Comparison of ENCODE assay signal across 23 cellular contexts in genomic region chr4:159021597-159022385, GRCh38.
DNase-seq lines count a peak whose midpoint lies in the region; ATAC-seq and TF ChIP-seq lines count a peak whose summit lies in the region.
"Had no signal": no experiment of that assay in that cellular context is flagged by ENCODE, and none has a peak within 500 bp of the region (broad histone marks: within the 10 kb centered on the region; RNA-seq: fewer than 3 reads in every experiment).

No MANE protein-coding gene starts in this region.

- H3K27ac ChIP-seq in SK-N-MC (peak overlapping the region; percentile 39), iPS DF 6.9 (ENCODE audit: low read length) (no peak overlapping the region), neural cell (ENCODE audit: low read length) (peak overlapping the region; percentile 50), gastrocnemius medialis (no peak overlapping the region), upper lobe of left lung (no peak overlapping the region)

- ATAC-seq in gastrocnemius medialis (no peak), upper lobe of left lung (ENCODE audit: low FRiP score in 2 of 2) (no peak)

- H3K9me3 Mint-ChIP-seq in activated CD4-positive, alpha-beta T cell treated with anti-CD3 and anti-CD28 coated beads, Interleukin-2, amount 10 ng/mL, durations not matched to agents 24 days and 14 days: no peaks in the 10 kb centered on the region
- H3K9me3 Mint-ChIP-seq: CD4-positive, alpha-beta T cell; IgD-negative memory B cell had no signal

- peaks cover 14% of the 10 kb centered on the region for H3K79me2 ChIP-seq in neural cell (replicated peaks; ENCODE audit: insufficient read depth, low read length)

- in situ Hi-C loops in gastrocnemius medialis (cut with MboI; ENCODE audit: low sequenced_read_pairs in 4 of 4): no loop called here

- no peak for TF ChIP-seq RAD21 in neural cell (conservative IDR thresholded peaks at IDR 0.05)

- H3K4me1 Mint-ChIP-seq in activated CD4-positive, alpha-beta T cell treated with anti-CD3 and anti-CD28 coated beads, Interleukin-2, amount 10 ng/mL, durations not matched to agents 24 days and 14 days: no peaks in the 10 kb centered on the region

- H2AFZ ChIP-seq in neural cell (ENCODE audit: low read depth, low read length): no peak overlapping the region

- H3K4me3 ChIP-seq in H7 (ENCODE audit: insufficient read depth, low read depth, low read length): no peak overlapping the region
- peak overlapping the region; percentile 70 for H3K4me3 ChIP-seq in SK-N-MC
- no peak overlapping the region for H3K4me3 ChIP-seq in iPS DF 6.9 (ENCODE audit: low read length)
- H3K4me3 ChIP-seq in neural cell (ENCODE audit: low read length): no peak overlapping the region
- H3K4me3 ChIP-seq in gastrocnemius medialis: no peak overlapping the region
- H3K4me3 ChIP-seq in upper lobe of left lung: no peak overlapping the region
- H3K4me3 ChIP-seq: MG63 had no signal

- TF ChIP-seq CTCF in neural cell (IDR thresholded peaks at IDR 0.05; ENCODE audit: poor library complexity, severe bottlenecking): no peak
- TF ChIP-seq CTCF in gastrocnemius medialis (IDR thresholded peaks at IDR 0.05 in 4 of 5, conservative IDR thresholded peaks at IDR 0.05 in 1 of 5): no peak
- no peak for TF ChIP-seq CTCF in upper lobe of left lung (IDR thresholded peaks at IDR 0.05)

- intact Hi-C loops in gastrocnemius medialis (cut with DNase I; ENCODE audit: low total_unique reads): no loop called here
- intact Hi-C loops in activated CD4-positive, alpha-beta T cell treated with anti-CD3 and anti-CD28 coated beads, Interleukin-2, amount 10 ng/mL, durations not matched to agents 24 days and 14 days (cut with micrococcal nuclease): no loop called here

- no peak overlapping the region for H3K27ac Mint-ChIP-seq in activated CD4-positive, alpha-beta T cell treated with anti-CD3 and anti-CD28 coated beads, Interleukin-2, amount 10 ng/mL, durations not matched to agents 24 days and 14 days
- H3K27ac Mint-ChIP-seq: CD4-positive, alpha-beta T cell; IgD-negative memory B cell had no signal

- H3K4me3 Mint-ChIP-seq in activated CD4-positive, alpha-beta T cell treated with anti-CD3 and anti-CD28 coated beads, Interleukin-2, amount 10 ng/mL, durations not matched to agents 24 days and 14 days: no peak overlapping the region
- H3K4me3 Mint-ChIP-seq: CD4-positive, alpha-beta T cell; IgD-negative memory B cell had no signal

- H4K20me1 ChIP-seq in neural cell (ENCODE audit: insufficient read depth): no peaks in the 10 kb centered on the region

- H3K4me2 ChIP-seq in neural cell (ENCODE audit: low read length): no peak overlapping the region

- peaks cover 2% of the 10 kb centered on the region for H3K27me3 Mint-ChIP-seq in activated CD4-positive, alpha-beta T cell treated with anti-CD3 and anti-CD28 coated beads, Interleukin-2, amount 10 ng/mL, durations not matched to agents 24 days and 14 days
- H3K27me3 Mint-ChIP-seq: CD4-positive, alpha-beta T cell had no signal

- H3K9ac ChIP-seq in SK-N-MC (ENCODE audit: insufficient read length) (peak overlapping the region; percentile 46), neural cell (ENCODE audit: low read length) (no peak overlapping the region)

- H3K36me3 Mint-ChIP-seq in activated CD4-positive, alpha-beta T cell treated with anti-CD3 and anti-CD28 coated beads, Interleukin-2, amount 10 ng/mL, durations not matched to agents 24 days and 14 days (ENCODE audit: low read depth): no peaks in the 10 kb centered on the region
- H3K36me3 Mint-ChIP-seq: IgD-negative memory B cell had no signal

- H3K4me1 ChIP-seq in iPS DF 6.9 (ENCODE audit: control insufficient read depth, insufficient read depth, low read length): peaks cover 5% of the 10 kb centered on the region; the same call in 1 of the 2 replicates
- no peaks in the 10 kb centered on the region for H3K4me1 ChIP-seq in gastrocnemius medialis
- no peaks in the 10 kb centered on the region for H3K4me1 ChIP-seq in upper lobe of left lung
- H3K4me1 ChIP-seq: Caco-2 had no signal

- WGBS in iPS DF 6.9 (ENCODE audit: insufficient coverage, insufficient read length): no CpG with 5 or more reads among the region's 6 CpGs
- WGBS in upper lobe of left lung, 2 donors: 79 to 89% methylated on average over 6 of the region's 6 CpGs

- no peaks in the 10 kb centered on the region for H3K9me3 ChIP-seq in SK-N-MC (ENCODE audit: low read depth, low read length)
- no peaks in the 10 kb centered on the region for H3K9me3 ChIP-seq in iPS DF 6.9 (ENCODE audit: control insufficient read depth, insufficient read depth, low read length)
- no peaks in the 10 kb centered on the region for H3K9me3 ChIP-seq in neural cell (ENCODE audit: low read length)
- no peaks in the 10 kb centered on the region for H3K9me3 ChIP-seq in gastrocnemius medialis
- H3K9me3 ChIP-seq in upper lobe of left lung: no peaks in the 10 kb centered on the region
- H3K9me3 ChIP-seq: Caco-2, MG63 had no signal

- H3K9me2 ChIP-seq in neural cell (ENCODE audit: insufficient read depth, low read length): no peaks in the 10 kb centered on the region

- H3K36me3 ChIP-seq in H7 (replicated peaks; ENCODE audit: control insufficient read depth, insufficient read depth, low read length): no peaks in the 10 kb centered on the region
- H3K36me3 ChIP-seq in SK-N-MC (ENCODE audit: insufficient read depth, low read length): no peaks in the 10 kb centered on the region
- no peaks in the 10 kb centered on the region for H3K36me3 ChIP-seq in iPS DF 6.9 (ENCODE audit: control insufficient read depth, insufficient read depth, low read length)
- H3K36me3 ChIP-seq in neural cell (ENCODE audit: insufficient read depth, low read length): no peaks in the 10 kb centered on the region
- H3K36me3 ChIP-seq in gastrocnemius medialis: no peaks in the 10 kb centered on the region
- no peaks in the 10 kb centered on the region for H3K36me3 ChIP-seq in upper lobe of left lung
- H3K36me3 ChIP-seq: MG63 had no signal

- H3F3A ChIP-seq in neural cell (ENCODE audit: insufficient read depth, low read length, poor library complexity, severe bottlenecking): no peaks in the 10 kb centered on the region

- peaks cover 1% of the 10 kb centered on the region; the same call in 1 of the 2 replicates for H3K27me3 ChIP-seq in H7 (ENCODE audit: control insufficient read depth, insufficient read depth, low read length)
- no peaks in the 10 kb centered on the region for H3K27me3 ChIP-seq in iPS DF 6.9 (ENCODE audit: control insufficient read depth, insufficient read depth, low read length)
- H3K27me3 ChIP-seq in neural cell (ENCODE audit: insufficient read depth, low read depth, low read length): no peaks in the 10 kb centered on the region
- H3K27me3 ChIP-seq in gastrocnemius medialis: no peaks in the 10 kb centered on the region
- no peaks in the 10 kb centered on the region for H3K27me3 ChIP-seq in upper lobe of left lung
- H3K27me3 ChIP-seq: MG63 had no signal

- TF ChIP-seq POLR2A in gastrocnemius medialis (IDR thresholded peaks at IDR 0.05): no peak
- no peak for TF ChIP-seq POLR2A in upper lobe of left lung (IDR thresholded peaks at IDR 0.05)

- no peak for TF ChIP-seq EP300 in neural cell (conservative IDR thresholded peaks at IDR 0.05; ENCODE audit: poor library complexity, severe bottlenecking)
- no peak for TF ChIP-seq EP300 in upper lobe of left lung (IDR thresholded peaks at IDR 0.05)

- DNase-seq in H7 (peak; percentile 64), SK-N-MC (ENCODE audit: low read depth, low spot score) (no peak), iPS DF 6.9 (ENCODE audit: low read depth, low spot score) (peak; percentile 64), gastrocnemius medialis (no peak), upper lobe of left lung (no peak)
- DNase-seq in activated CD4-positive, alpha-beta T cell treated with anti-CD3 and anti-CD28 coated beads, Interleukin-2, amount 10 ng/mL, durations not matched to agents 24 days and 14 days: no peak
- DNase-seq in stimulated activated CD4-positive, alpha-beta T cell treated with anti-CD3 and anti-CD28 coated beads, Interleukin-4, amount 100 ng/mL, for 24 hours: no peak
- DNase-seq: Caco-2; CD4-positive, alpha-beta T cell; DMS153; GF-D8; Karpas-422; MG63; NCI-H1048; NCI-H1436 treated with DMSO at 0.1 percent for 48 hours; NCI-H2029; NCI-H2171 treated with DMSO at 0.1 percent for 48 hours; NCI-H446; NK-92 treated with Interleukin-12 subunit alpha and Interleukin-12 subunit beta, amount 100 ng/mL, for 24 hours; OCI-M1; Right ventricle myocardium superior had no signal

TF ChIP-seq in neural cell, 6 proteins besides CTCF, POLR2A, EP300 and RAD21:
- TF ChIP-seq SMC3 (conservative IDR thresholded peaks at IDR 0.05; ENCODE audit: poor library complexity) (no peak), REST (IDR thresholded peaks at IDR 0.05; ENCODE audit: borderline replicate concordance) (no peak), EZH2 (IDR thresholded peaks at IDR 0.05; ENCODE audit: borderline replicate concordance, insufficient read depth, low read length, poor library complexity, severe bottlenecking) (no peak), TAF1 (IDR thresholded peaks at IDR 0.05; ENCODE audit: low read depth) (no peak), MXI1 (conservative IDR thresholded peaks at IDR 0.05; ENCODE audit: poor library complexity, severe bottlenecking) (no peak), POLR2AphosphoS5 (IDR thresholded peaks at IDR 0.05) (no peak)

Comparison
In these comparisons a context has a peak if more than half of its experiments do, and no peak if none do; other contexts are left out.
1. DNase-seq: peak in H7 (single experiment) and iPS DF 6.9 (single experiment); none in SK-N-MC (single experiment), gastrocnemius medialis (0 of 2), upper lobe of left lung (0 of 2), activated CD4-positive, alpha-beta T cell treated with anti-CD3 and anti-CD28 coated beads, Interleukin-2, amount 10 ng/mL, durations not matched to agents 24 days and 14 days (single experiment) and stimulated activated CD4-positive, alpha-beta T cell treated with anti-CD3 and anti-CD28 coated beads, Interleukin-4, amount 100 ng/mL, for 24 hours (single experiment).
2. H3K27ac ChIP-seq: peak in SK-N-MC (single experiment) and neural cell (single experiment); none in iPS DF 6.9 (single experiment), gastrocnemius medialis (0 of 4) and upper lobe of left lung (0 of 4).